Comparison of ENCODE assay signal across 2 cellular contexts in the genomic region with DNA sequence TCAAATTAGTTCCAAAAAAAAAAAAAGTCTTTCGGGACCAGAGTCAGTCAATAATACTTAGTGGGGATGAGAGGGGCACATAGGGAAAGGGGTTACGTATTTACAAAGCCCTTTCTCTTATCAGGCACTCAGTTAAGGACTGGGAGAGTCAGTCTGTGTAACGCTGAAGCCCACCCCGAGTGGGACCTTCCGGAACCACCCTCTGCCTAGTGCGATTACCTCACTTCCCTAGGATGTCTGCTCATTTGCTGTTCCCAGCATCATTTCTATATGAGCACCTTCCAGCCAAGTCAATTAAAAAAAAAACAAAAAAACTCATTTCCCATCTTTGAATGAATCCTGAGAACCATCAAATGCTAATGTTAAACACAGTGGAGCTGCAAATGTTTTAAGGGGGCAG.
TF ChIP-seq lines count a peak whose summit lies in the region.

No MANE protein-coding gene starts in this region.

TF ChIP-seq in IMR-90, 13 proteins besides CTCF, POLR2A, EP300 and RAD21:
- no peak for TF ChIP-seq ELK1 (IDR thresholded peaks at IDR 0.05; ENCODE audit: borderline replicate concordance, low read depth, low read length)
- TF ChIP-seq RCOR1 (IDR thresholded peaks at IDR 0.05; ENCODE audit: insufficient replicate concordance, low read length) = no peak
- no peak for TF ChIP-seq MXI1 (IDR thresholded peaks at IDR 0.05; ENCODE audit: borderline replicate concordance, low read depth, low read length)
- TF ChIP-seq, protein P1, sequence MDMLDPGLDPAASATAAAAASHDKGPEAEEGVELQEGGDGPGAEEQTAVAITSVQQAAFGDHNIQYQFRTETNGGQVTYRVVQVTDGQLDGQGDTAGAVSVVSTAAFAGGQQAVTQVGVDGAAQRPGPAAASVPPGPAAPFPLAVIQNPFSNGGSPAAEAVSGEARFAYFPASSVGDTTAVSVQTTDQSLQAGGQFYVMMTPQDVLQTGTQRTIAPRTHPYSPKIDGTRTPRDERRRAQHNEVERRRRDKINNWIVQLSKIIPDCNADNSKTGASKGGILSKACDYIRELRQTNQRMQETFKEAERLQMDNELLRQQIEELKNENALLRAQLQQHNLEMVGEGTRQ (IDR thresholded peaks at IDR 0.05; ENCODE audit: low read depth, low read length) = no peak
- no peak for TF ChIP-seq RFX5 (IDR thresholded peaks at IDR 0.05; ENCODE audit: low read depth, low read length)
- no peak for TF ChIP-seq BHLHE40 (IDR thresholded peaks at IDR 0.05; ENCODE audit: low read depth, low read length)
- TF ChIP-seq CHD1 (IDR thresholded peaks at IDR 0.05; ENCODE audit: low read depth, low read length) = no peak
- no peak for TF ChIP-seq SMC3 (IDR thresholded peaks at IDR 0.05; ENCODE audit: low read depth, low read length)
- no peak for TF ChIP-seq NFE2L2 (IDR thresholded peaks at IDR 0.05; ENCODE audit: low read depth, low read length)
- TF ChIP-seq CEBPB (IDR thresholded peaks at IDR 0.05; ENCODE audit: low read depth, low read length) = no peak
- TF ChIP-seq MAZ (IDR thresholded peaks at IDR 0.05; ENCODE audit: borderline replicate concordance, low read depth, low read length) = no peak
- no peak for TF ChIP-seq MAFK (IDR thresholded peaks at IDR 0.05; ENCODE audit: low read depth, low read length)
- TF ChIP-seq FOS (IDR thresholded peaks at IDR 0.05; ENCODE audit: low read depth, low read length) = no peak
TF ChIP-seq in IMR-90: peak in this region for 0.

TF ChIP-seq in H1, 55 proteins besides CTCF, POLR2A, EP300 and RAD21:
- TF ChIP-seq NANOG (IDR thresholded peaks at IDR 0.05; ENCODE audit: insufficient read depth, low read depth, low read length, poor library complexity, severe bottlenecking) (no peak), HDAC2 (IDR thresholded peaks at IDR 0.05; ENCODE audit: borderline replicate concordance in 1 of 2, low read depth in 2 of 2, low read length in 2 of 2) (no peak), EZH2 (IDR thresholded peaks at IDR 0.05; ENCODE audit: low read depth, low read length, severe bottlenecking) (no peak), RNF2 (IDR thresholded peaks at IDR 0.05; ENCODE audit: borderline replicate concordance, low read depth, low read length, missing control alignments, poor library complexity, severe bottlenecking) (no peak), CEBPB (IDR thresholded peaks at IDR 0.05; ENCODE audit: low read depth, low read length) (no peak), TAF1 (IDR thresholded peaks at IDR 0.05; ENCODE audit: low read depth, low read length) (no peak), ATF2 (IDR thresholded peaks at IDR 0.05; ENCODE audit: low read length) (no peak), RFX5 (IDR thresholded peaks at IDR 0.05; ENCODE audit: borderline replicate concordance, low read depth, low read length) (no peak), CHD2 (IDR thresholded peaks at IDR 0.05; ENCODE audit: low read length) (no peak), KDM4A (IDR thresholded peaks at IDR 0.05; ENCODE audit: low read depth, low read length, severe bottlenecking) (no peak)
- TF ChIP-seq, protein P1 (IDR thresholded peaks at IDR 0.05; ENCODE audit: low read length) = no peak
